33 cellular contexts compared by ENCODE assay signal in the genomic region with DNA sequence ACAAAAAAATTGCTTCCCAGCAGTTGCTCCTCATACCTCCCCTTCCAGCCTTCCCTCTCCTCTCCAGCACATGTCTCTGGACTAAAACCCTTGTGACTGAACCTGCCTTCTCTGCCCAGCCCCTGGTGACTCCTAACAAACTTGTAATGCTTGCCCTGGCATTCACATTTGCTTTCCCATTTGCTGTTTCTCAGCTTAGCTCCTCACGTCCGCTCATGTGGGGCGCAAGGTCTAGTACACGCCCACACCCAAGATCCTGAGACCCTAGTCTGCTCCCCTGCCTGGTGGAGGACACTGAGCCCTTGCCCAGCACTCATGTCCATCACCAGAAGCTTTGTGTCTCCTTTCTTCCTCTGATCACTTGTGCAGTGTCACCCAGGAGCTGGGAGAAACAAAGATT. TPM values are rescaled to one million over a fixed set of nuclear protein-coding genes. Genes with fewer than 3 reads are reported as not detected.
"Had no signal": no experiment of that assay in that cellular context is flagged by ENCODE, and none has a peak within 500 bp of the region (broad histone marks: within the 10 kb centered on the region; RNA-seq: fewer than 3 reads in every experiment).

No MANE protein-coding gene starts in this region.

- H3K9me3 Mint-ChIP-seq: mesothelial cell of epicardium; naive B cell; natural killer cell; nephron progenitor cell; stimulated activated memory B cell treated with anti-CD40 and anti-IgM and Interleukin-4, amounts not matched to agents 10 μg/mL and 1 μg/mL and 100 μg/mL, for 72 hours; stimulated activated naive CD8-positive, alpha-beta T cell treated with anti-CD3 and anti-CD28 coated beads, Interleukin-15, amount 100 ng/mL, for 72 hours; type B pancreatic cell had no signal

- DNase-seq: hippocampal formation; kidney; left colon; left ventricle myocardium inferior; mesendoderm; naive B cell; natural killer cell; nephron progenitor cell; ovary; right lobe of liver; stimulated activated CD4-positive, alpha-beta T cell treated with anti-CD3 and anti-CD28 coated beads, Interleukin-1b, Interleukin-23, amount 100 ng/mL, for 48 hours; stimulated activated CD4-positive, alpha-beta T cell treated with anti-CD3 and anti-CD28 coated beads, Interleukin-2, amount 100 ng/mL, for 48 hours; stimulated activated CD4-positive, alpha-beta T cell treated with anti-CD3 and anti-CD28 coated beads, Interleukin-4, amount 100 ng/mL, for 4 hours; stimulated activated CD8-positive, alpha-beta memory T cell treated with anti-CD3 and anti-CD28 coated beads, Interleukin-4, amount 100 ng/mL, for 48 hours; stimulated activated naive CD4-positive, alpha-beta T cell treated with Interleukin-2 at 50 U/mL for 16 hours; stimulated activated naive CD8-positive, alpha-beta T cell treated with anti-CD3 and anti-CD28 coated beads, Interleukin-15, amount 100 ng/mL, for 72 hours; substantia nigra; uterus had no signal

- H3K36me3 Mint-ChIP-seq: mesothelial cell of epicardium; naive B cell; natural killer cell; stimulated activated memory B cell treated with anti-CD40 and anti-IgM and Interleukin-4, amounts not matched to agents 10 μg/mL and 1 μg/mL and 100 μg/mL, for 72 hours; type B pancreatic cell had no signal

- H3K4me3 Mint-ChIP-seq: mesothelial cell of epicardium; naive B cell; natural killer cell; nephron progenitor cell; stimulated activated memory B cell treated with anti-CD40 and anti-IgM and Interleukin-4, amounts not matched to agents 10 μg/mL and 1 μg/mL and 100 μg/mL, for 72 hours; stimulated activated naive CD8-positive, alpha-beta T cell treated with anti-CD3 and anti-CD28 coated beads, Interleukin-15, amount 100 ng/mL, for 72 hours; type B pancreatic cell had no signal

- ATAC-seq: left colon; natural killer cell; right lobe of liver; stimulated activated memory B cell treated with anti-CD40 and anti-IgM and Interleukin-4, amounts not matched to agents 10 μg/mL and 1 μg/mL and 100 μg/mL, for 72 hours; stimulated activated naive CD8-positive, alpha-beta T cell treated with anti-CD3 and anti-CD28 coated beads, Interleukin-15, amount 100 ng/mL, for 72 hours had no signal

- H3K4me1 Mint-ChIP-seq: mesothelial cell of epicardium had no signal

- H3K27ac Mint-ChIP-seq: mesothelial cell of epicardium; naive B cell; natural killer cell; nephron progenitor cell; progenitor cell of endocrine pancreas; stimulated activated memory B cell treated with anti-CD40 and anti-IgM and Interleukin-4, amounts not matched to agents 10 μg/mL and 1 μg/mL and 100 μg/mL, for 72 hours; type B pancreatic cell had no signal

RNA-seq across cellular contexts. Expression of a gene that starts 18.3 kb away (rescaled TPM):
- total RNA-seq: kidney, left colon, left ventricle myocardium inferior, lower leg skin, mesothelial cell of epicardium, mononuclear cell, natural killer cell, omental fat pad, pulmonary artery endothelial cell, renal cortical epithelial cell, right atrium auricular region, right lobe of liver, skeletal muscle tissue, smooth muscle cell, temporal lobe, ureter, uterus had no signal

RNA-seq across cellular contexts. Expression of a gene that starts 19.7 kb away (rescaled TPM):
- total RNA-seq: left colon, left ventricle myocardium inferior, mesothelial cell of epicardium, mononuclear cell, natural killer cell, progenitor cell of endocrine pancreas, pulmonary artery endothelial cell, renal cortical epithelial cell, right atrium auricular region, right lobe of liver, smooth muscle cell, temporal lobe, tibial nerve, ureter had no signal

RNA-seq across cellular contexts. Expression of a gene that starts 34.0 kb away (rescaled TPM):
- total RNA-seq: mesothelial cell of epicardium, progenitor cell of endocrine pancreas, pulmonary artery endothelial cell, skeletal muscle tissue, temporal lobe had no signal
